15 cellular contexts compared by ENCODE assay signal in the genomic region with DNA sequence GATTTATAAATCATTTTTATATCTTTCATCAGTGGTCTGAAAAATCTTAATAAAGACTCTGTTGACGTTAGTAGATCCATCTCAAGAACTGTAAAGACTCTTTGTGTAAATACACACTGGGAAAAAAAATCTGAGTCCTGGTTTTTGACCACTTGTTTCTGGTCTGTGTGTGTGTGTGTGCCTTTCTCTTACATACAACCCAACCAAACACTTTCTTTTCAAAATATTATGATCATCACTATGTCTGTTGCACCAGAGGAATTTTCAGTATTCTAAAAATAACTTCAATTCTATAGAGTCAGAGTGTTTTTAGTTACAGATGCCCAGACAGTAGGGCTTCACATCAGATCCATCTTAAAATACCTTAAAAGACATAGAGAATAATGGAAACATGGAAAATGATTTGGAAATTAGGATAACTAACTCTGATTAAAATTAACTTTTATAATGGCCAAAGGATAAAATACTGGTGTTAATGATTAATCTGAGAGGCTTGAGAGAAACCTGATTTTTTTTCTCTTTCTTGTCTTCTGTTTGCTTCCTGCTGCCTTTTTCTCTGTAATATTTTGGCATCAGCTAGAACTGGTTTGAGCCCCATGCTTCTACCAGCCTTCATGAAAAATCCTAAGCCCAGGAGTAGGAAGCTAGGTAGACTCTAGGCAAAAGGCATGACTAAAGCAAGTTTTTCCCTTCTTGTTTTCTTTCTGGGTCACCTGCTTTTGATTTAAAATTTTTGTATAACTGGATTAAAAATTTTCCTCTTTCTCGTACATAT.
DNase-seq lines count a peak whose midpoint lies in the region; ATAC-seq and TF ChIP-seq lines count a peak whose summit lies in the region.
"Had no signal": no experiment of that assay in that cellular context is flagged by ENCODE, and none has a peak within 500 bp of the region (broad histone marks: within the 10 kb centered on the region; RNA-seq: fewer than 3 reads in every experiment).

No MANE protein-coding gene starts in this region.

- H3K4me3 ChIP-seq in fibroblast of the aortic adventitia (ENCODE audit: low read depth, low read length) = no peak overlapping the region
- H3K4me3 ChIP-seq: prostate gland had no signal

- TF ChIP-seq CTCF in VCaP (conservative IDR thresholded peaks at IDR 0.05) (no peak), fibroblast of the aortic adventitia (IDR thresholded peaks at IDR 0.05; ENCODE audit: insufficient read depth, low read length) (no peak), osteocyte (IDR thresholded peaks at IDR 0.05) (no peak), nephron progenitor cell (IDR thresholded peaks at IDR 0.05) (no peak)

- H3K27me3 Mint-ChIP-seq in osteocyte (ENCODE audit: unreplicated experiment) (no peaks in the 10 kb centered on the region), nephron progenitor cell (ENCODE audit: low read depth, poor library complexity) (peaks cover 7% of the 10 kb centered on the region)
- H3K27me3 Mint-ChIP-seq: activated naive CD8-positive, alpha-beta T cell treated with anti-CD3 and anti-CD28 coated beads for 36 hours had no signal

- peak overlapping the region; percentile 19; the same call in 1 of the 2 replicates for H3K27ac ChIP-seq in VCaP
- H3K27ac ChIP-seq: prostate gland had no signal

- ATAC-seq in HG03139 (IDR thresholded peaks at IDR 0.05; ENCODE audit: unreplicated experiment) = no peak

- H3K4me1 Mint-ChIP-seq in osteocyte (ENCODE audit: unreplicated experiment) (peaks cover 58% of the 10 kb centered on the region), nephron progenitor cell (peaks cover 9% of the 10 kb centered on the region)
- H3K4me1 Mint-ChIP-seq: activated naive CD8-positive, alpha-beta T cell treated with anti-CD3 and anti-CD28 coated beads for 36 hours had no signal

- H3K4me3 Mint-ChIP-seq in osteocyte (ENCODE audit: unreplicated experiment) = no peak overlapping the region
- H3K4me3 Mint-ChIP-seq in nephron progenitor cell = no peak overlapping the region
- H3K4me3 Mint-ChIP-seq: activated CD4-positive, alpha-beta T cell treated with anti-CD3 and anti-CD28 coated beads, Interleukin-2, amount 10 ng/mL, durations not matched to agents 7 days and 5 days; activated naive CD8-positive, alpha-beta T cell treated with anti-CD3 and anti-CD28 coated beads for 36 hours had no signal

- H3K36me3 Mint-ChIP-seq in osteocyte (ENCODE audit: unreplicated experiment) (no peaks in the 10 kb centered on the region), nephron progenitor cell (ENCODE audit: low read depth) (no peaks in the 10 kb centered on the region)
- H3K36me3 Mint-ChIP-seq: activated naive CD8-positive, alpha-beta T cell treated with anti-CD3 and anti-CD28 coated beads for 36 hours had no signal

- peaks cover 16% of the 10 kb centered on the region for H3K9me3 Mint-ChIP-seq in osteocyte (ENCODE audit: unreplicated experiment)
- H3K9me3 Mint-ChIP-seq in nephron progenitor cell = peaks cover 33% of the 10 kb centered on the region
- H3K9me3 Mint-ChIP-seq: activated naive CD8-positive, alpha-beta T cell treated with anti-CD3 and anti-CD28 coated beads for 36 hours had no signal

- peak overlapping the region; percentile 94 for H3K27ac Mint-ChIP-seq in osteocyte (ENCODE audit: unreplicated experiment)
- H3K27ac Mint-ChIP-seq in nephron progenitor cell = no peak overlapping the region
- H3K27ac Mint-ChIP-seq: activated CD4-positive, alpha-beta T cell treated with anti-CD3 and anti-CD28 coated beads, Interleukin-2, amount 10 ng/mL, durations not matched to agents 7 days and 5 days; activated naive CD8-positive, alpha-beta T cell treated with anti-CD3 and anti-CD28 coated beads for 36 hours had no signal

- DNase-seq in HCEC 1CT (peak; percentile 6), fibroblast of the aortic adventitia (ENCODE audit: low read depth) (peak; percentile 30), osteocyte (ENCODE audit: extremely low spot score, unreplicated experiment) (no peak), globus pallidus (ENCODE audit: low spot score) (no peak), NAMALWA (ENCODE audit: low spot score) (no peak), nephron progenitor cell (no peak)
- DNase-seq: activated CD4-positive, alpha-beta T cell treated with anti-CD3 and anti-CD28 coated beads, Interleukin-2, amount 10 ng/mL, durations not matched to agents 7 days and 5 days; activated naive CD8-positive, alpha-beta T cell treated with anti-CD3 and anti-CD28 coated beads for 36 hours; cerebellar nuclear complex; DMS153; head of caudate nucleus; NCI-H446 treated with DMSO at 0.1 percent for 48 hours had no signal

Comparison
In these comparisons a context has a peak if more than half of its experiments do, and no peak if none do; other contexts are left out.
1. DNase-seq: peak in HCEC 1CT (single experiment) and fibroblast of the aortic adventitia (single experiment); none in osteocyte (single experiment), globus pallidus (single experiment), NAMALWA (single experiment) and nephron progenitor cell (single experiment).